In the genomic region with DNA sequence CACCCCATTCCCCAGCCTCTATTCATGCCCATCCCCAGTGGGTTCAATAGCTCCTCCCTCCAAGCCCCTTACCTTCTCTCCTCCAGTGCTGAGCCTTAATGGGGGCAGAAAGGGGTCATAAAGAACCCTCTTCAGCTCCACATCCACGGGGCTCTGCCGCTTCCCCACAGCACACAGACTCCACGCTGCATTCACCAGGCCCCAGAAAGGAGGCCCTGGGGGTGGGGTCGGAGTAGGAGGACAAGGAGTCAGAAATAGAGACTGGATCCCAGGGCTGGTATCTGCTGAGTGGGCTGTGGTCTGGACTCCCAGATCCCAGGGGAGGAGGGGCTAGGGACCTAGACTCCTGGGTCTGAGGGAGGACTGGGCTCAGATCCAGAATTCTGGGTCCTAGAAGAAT, we compare ENCODE assay signal across 9 cellular contexts. TPM values are rescaled to one million over a fixed set of nuclear protein-coding genes. Genes with fewer than 3 reads are reported as not detected.
A peak's percentile ranks its signal among the peaks of the same experiment; 100 is the strongest.
DNase-seq lines count a peak whose midpoint lies in the region; ATAC-seq lines count a peak whose summit lies in the region.
"Had no signal": no experiment of that assay in that cellular context is flagged by ENCODE, and none has a peak within 500 bp of the region (broad histone marks: within the 10 kb centered on the region; RNA-seq: fewer than 3 reads in every experiment).

No MANE protein-coding gene starts in this region.

- no peak for ATAC-seq in central memory CD8-positive, alpha-beta T cell (replicated peaks; ENCODE audit: extremely low read depth, poor library complexity, severe bottlenecking)

- H3K27ac Mint-ChIP-seq in central memory CD8-positive, alpha-beta T cell (ENCODE audit: low read depth), result no peak overlapping the region
- H3K27ac Mint-ChIP-seq in immature natural killer cell, result peak overlapping the region in 1 of 6 donors; percentile 28
- H3K27ac Mint-ChIP-seq: HFFc6 had no signal

- no peaks in the 10 kb centered on the region for H3K9me3 ChIP-seq in HUES6 (ENCODE audit: control insufficient read depth, insufficient read depth, low read depth, low read length)
- H3K9me3 ChIP-seq: SJCRH30 had no signal

- H3K4me3 ChIP-seq in HUES6 (ENCODE audit: low read depth, low read length), result peak overlapping the region; percentile 71

- no peaks in the 10 kb centered on the region for H3K9me3 Mint-ChIP-seq in central memory CD8-positive, alpha-beta T cell
- H3K9me3 Mint-ChIP-seq in immature natural killer cell, result no peaks in the 10 kb centered on the region
- H3K9me3 Mint-ChIP-seq: HFFc6 had no signal

- H3K9ac ChIP-seq in HUES6 (ENCODE audit: low read length), result peak overlapping the region; percentile 29

- H3K27me3 ChIP-seq in HUES6 (ENCODE audit: control insufficient read depth, insufficient read depth, low read length), result peaks cover 5% of the 10 kb centered on the region; the same call in 1 of the 2 replicates
- H3K27me3 ChIP-seq: cardiac muscle cell, SJCRH30 had no signal

- peaks cover 8% of the 10 kb centered on the region for H3K36me3 Mint-ChIP-seq in central memory CD8-positive, alpha-beta T cell (ENCODE audit: insufficient read depth)
- no peaks in the 10 kb centered on the region for H3K36me3 Mint-ChIP-seq in immature natural killer cell

- H3K27me3 Mint-ChIP-seq in central memory CD8-positive, alpha-beta T cell, result no peaks in the 10 kb centered on the region
- peaks cover 2 to 6% (median 3%) of the 10 kb centered on the region in 3 donors for H3K27me3 Mint-ChIP-seq in immature natural killer cell (ENCODE audit: low read depth in 3 of 3)

- DNase-seq in central memory CD8-positive, alpha-beta T cell (ENCODE audit: low spot score in 2 of 2), result no peak
- peak; percentile 17 for DNase-seq in pons (ENCODE audit: low spot score)
- no peak for DNase-seq in GDM1 (lab: John Stamatoyannopoulos, UW)
- DNase-seq in immature natural killer cell, result no peak
- no peak for DNase-seq in HuH-7 (ENCODE audit: low spot score)

- peaks cover 50% of the 10 kb centered on the region for H3K4me1 Mint-ChIP-seq in central memory CD8-positive, alpha-beta T cell
- H3K4me1 Mint-ChIP-seq in immature natural killer cell, result peaks cover 33 to 37% of the 10 kb centered on the region in 2 donors

- H3K4me3 Mint-ChIP-seq in central memory CD8-positive, alpha-beta T cell, result peak overlapping the region; percentile 86
- H3K4me3 Mint-ChIP-seq in immature natural killer cell, result peak overlapping the region in 2 of 5 donors; percentile 90 to 97

- no peak overlapping the region; the same call in 1 of the 2 replicates for H3K27ac ChIP-seq in HUES6 (ENCODE audit: low read depth, low read length)
- H3K27ac ChIP-seq: cardiac muscle cell, SJCRH30 had no signal

- H3K4me1 ChIP-seq in HUES6 (ENCODE audit: control insufficient read depth, insufficient read depth, low read length), result peaks cover 17% of the 10 kb centered on the region

- H3K36me3 ChIP-seq in HUES6 (ENCODE audit: control insufficient read depth, insufficient read depth, low read length), result no peaks in the 10 kb centered on the region
- H3K36me3 ChIP-seq: cardiac muscle cell, SJCRH30 had no signal

RNA-seq across cellular contexts. Expression of gene CA11, which starts 1.6 kb away (rescaled TPM):
- polyA plus RNA-seq in immature natural killer cell, result 10 to 100 TPM in 1 of 3 donors, 1 to 10 TPM in 2; 1.8 to 16.4 (median 3.6) TPM

RNA-seq across cellular contexts. Expression of gene DBP, which starts 7.2 kb away (rescaled TPM):
- 10 to 100 TPM; 23.6 to 65.1 (median 26.3) TPM for polyA plus RNA-seq in immature natural killer cell

RNA-seq across cellular contexts. Expression of gene SPHK2, which starts 25.0 kb away (rescaled TPM):
- polyA plus RNA-seq in immature natural killer cell, result 10 to 100 TPM; 10.5 to 14.5 (median 14.1) TPM

RNA-seq across cellular contexts. Expression of gene RPL18, which starts 25.4 kb away (rescaled TPM):
- polyA plus RNA-seq in immature natural killer cell, result 1,000 to 10,000 TPM in 1 of 3 donors, 100 to 1,000 TPM in 2; 938 to 1,525 (median 950) TPM

RNA-seq across cellular contexts. Expression of gene NTN5, which starts 28.5 kb away (rescaled TPM):
- under 1 TPM in 1 of 3 donors, not detected in 2; 0.46 TPM for polyA plus RNA-seq in immature natural killer cell
- polyA plus RNA-seq: cardiac muscle cell had no signal
